1 cellular context compared by ENCODE assay signal in the genomic region with DNA sequence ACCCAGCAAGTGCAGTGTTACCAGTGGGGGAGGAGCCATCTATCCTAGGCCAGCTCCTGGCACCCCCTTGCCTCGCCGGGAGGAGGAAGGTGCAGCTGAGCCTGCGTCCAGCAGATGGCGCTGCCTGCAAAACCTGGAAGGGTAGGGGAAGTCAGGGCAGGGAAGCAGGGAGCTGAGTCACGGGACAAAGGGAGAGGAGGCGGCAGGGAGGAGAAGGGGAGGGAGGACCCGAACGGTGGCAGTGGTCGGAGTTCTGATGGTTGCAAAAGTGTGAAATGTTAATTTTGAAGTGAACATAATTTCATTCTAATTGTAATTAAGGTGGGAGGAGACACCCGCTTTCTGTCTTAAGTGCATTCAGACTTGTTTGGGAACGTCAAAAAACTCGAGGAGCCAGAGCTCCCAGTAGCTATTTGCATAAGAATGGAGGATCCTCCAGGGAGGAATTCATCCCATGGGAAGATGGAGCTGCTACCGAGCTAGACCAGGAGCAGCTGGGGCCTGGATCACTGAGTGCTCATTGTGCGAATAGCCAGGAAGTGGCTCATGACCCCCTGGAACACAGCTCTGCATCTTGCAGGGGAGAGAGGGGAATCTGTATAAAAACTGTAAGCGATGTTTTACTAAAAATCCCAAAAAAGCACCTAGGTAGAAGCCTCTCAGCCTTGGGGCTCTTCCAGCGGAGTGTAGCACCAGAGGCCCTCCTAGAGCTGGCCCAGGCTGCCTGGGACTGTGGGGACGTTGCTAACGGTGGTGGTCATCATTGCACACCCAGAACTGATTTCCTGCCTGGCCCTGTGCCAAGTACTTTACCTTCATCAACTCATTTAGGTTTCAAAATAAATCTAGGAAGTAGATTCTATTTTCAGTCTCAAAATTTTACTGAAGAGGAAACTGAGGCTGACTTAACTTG.
TF ChIP-seq lines count a peak whose summit lies in the region.

No MANE protein-coding gene starts in this region.

TF ChIP-seq in H1, 55 proteins besides CTCF, POLR2A, EP300 and RAD21 (continued from another document):
- TF ChIP-seq RBBP5 (IDR thresholded peaks at IDR 0.05; ENCODE audit: borderline replicate concordance, low read depth, low read length): peak; percentile 56; the same call in 1 of the 2 replicates
